26 cellular contexts compared by ENCODE assay signal in genomic region chr7:17075601-17076000, GRCh38.
A peak's percentile ranks its signal among the peaks of the same experiment; 100 is the strongest.
DNase-seq lines count a peak whose midpoint lies in the region; ATAC-seq, FAIRE-seq and TF ChIP-seq lines count a peak whose summit lies in the region.
"Had no signal": no experiment of that assay in that cellular context is flagged by ENCODE, and none has a peak within 500 bp of the region (broad histone marks: within the 10 kb centered on the region; RNA-seq: fewer than 3 reads in every experiment).

No MANE protein-coding gene starts in this region.

- no peak overlapping the region for H4K8ac ChIP-seq in mesenchymal stem cell (ENCODE audit: low read length)

- 55% methylated on average over 3 of the region's 5 CpGs for WGBS in mesenchymal stem cell

- H3K9me2 ChIP-seq in GM23338 (ENCODE audit: insufficient read depth), result no peaks in the 10 kb centered on the region

- TF ChIP-seq POLR2A in H54 (IDR thresholded peaks at IDR 0.05; ENCODE audit: low read depth, low read length), result no peak

- H3K4ac ChIP-seq in mesenchymal stem cell (ENCODE audit: low read depth in 1 of 2, low read length in 2 of 2), result no peak overlapping the region

- H2BK5ac ChIP-seq in mesenchymal stem cell (ENCODE audit: low read depth, low read length, poor library complexity, severe bottlenecking), result no peak overlapping the region

- no peak overlapping the region for H2BK120ac ChIP-seq in mesenchymal stem cell (ENCODE audit: low read depth, low read length)

- H3K79me2 ChIP-seq in GM23338 (replicated peaks; ENCODE audit: insufficient read depth), result no peaks in the 10 kb centered on the region

- H3K36me3 ChIP-seq in mesenchymal stem cell (ENCODE audit: control insufficient read depth in 1 of 2, insufficient read depth in 2 of 2, low read depth in 1 of 2, low read length in 2 of 2) (no peaks in the 10 kb centered on the region), GM23338 (ENCODE audit: insufficient read depth) (no peaks in the 10 kb centered on the region)
- H3K36me3 ChIP-seq: BE2C, BLaER1 had no signal

- no peaks in the 10 kb centered on the region for H4K20me1 ChIP-seq in GM23338 (replicated peaks; ENCODE audit: insufficient read depth)
- H4K20me1 ChIP-seq: BLaER1 had no signal

- H3K4me3 ChIP-seq in fibroblast of villous mesenchyme (ENCODE audit: low read depth, low read length) (no peak overlapping the region), mesenchymal stem cell (ENCODE audit: insufficient read depth in 1 of 2, low read depth in 1 of 2, low read length in 2 of 2) (no peak overlapping the region), GM23338 (no peak overlapping the region)
- H3K4me3 ChIP-seq: BLaER1 had no signal

- H3K79me1 ChIP-seq in mesenchymal stem cell (replicated peaks; ENCODE audit: low read length, poor library complexity, severe bottlenecking), result no peaks in the 10 kb centered on the region

- no peak overlapping the region for H3K27ac Mint-ChIP-seq in GM23338
- H3K27ac Mint-ChIP-seq: CD14-positive monocyte; CD8-positive, alpha-beta memory T cell had no signal

- H3K4me2 ChIP-seq in mesenchymal stem cell (ENCODE audit: low read length, poor library complexity, severe bottlenecking) (no peak overlapping the region), GM23338 (no peak overlapping the region)
- H3K4me2 ChIP-seq: BLaER1 had no signal

- H3F3A ChIP-seq in GM23338 (replicated peaks; ENCODE audit: low read depth), result no peaks in the 10 kb centered on the region

- H2BK12ac ChIP-seq in mesenchymal stem cell (ENCODE audit: low read length in 2 of 2), result no peak overlapping the region

- no peaks in the 10 kb centered on the region for H3K4me1 ChIP-seq in mesenchymal stem cell (ENCODE audit: control insufficient read depth, insufficient read depth, low read depth, low read length)
- H3K4me1 ChIP-seq in GM23338 (ENCODE audit: insufficient read depth), result no peaks in the 10 kb centered on the region
- H3K4me1 ChIP-seq: BE2C, BLaER1 had no signal

- no peak overlapping the region for H3K23ac ChIP-seq in mesenchymal stem cell (ENCODE audit: low read length in 2 of 2)

- TF ChIP-seq CTCF in fibroblast of villous mesenchyme (IDR thresholded peaks at IDR 0.05; ENCODE audit: insufficient read depth, low read depth, low read length) (no peak), GM23338 (conservative IDR thresholded peaks at IDR 0.05; ENCODE audit: low read depth in 2 of 2) (no peak)

- H3K9me3 ChIP-seq in mesenchymal stem cell (ENCODE audit: control insufficient read depth, low read length), result no peaks in the 10 kb centered on the region
- H3K9me3 ChIP-seq: BE2C, BLaER1 had no signal

- H3K9me3 Mint-ChIP-seq in GM23338, result no peaks in the 10 kb centered on the region; the same call in 2 of the 3 replicates
- H3K9me3 Mint-ChIP-seq: CD4-positive, alpha-beta memory T cell; CD8-positive, alpha-beta memory T cell had no signal

- no peak for DNase-seq in H54 (ENCODE audit: insufficient read length, low spot score)
- DNase-seq in amniotic epithelial cell (ENCODE audit: low read depth), result peak; percentile 11
- peak; percentile 35 for DNase-seq in fibroblast of villous mesenchyme (ENCODE audit: low read depth)
- peak; percentile 89 for DNase-seq in mesenchymal stem cell
- no peak for DNase-seq in T1000 (lab: John Stamatoyannopoulos, UW)
- no peak for DNase-seq in EL
- DNase-seq in GM23338 (ENCODE audit: low spot score), result no peak
- DNase-seq in stimulated activated CD4-positive, alpha-beta T cell treated with anti-CD3 and anti-CD28 coated beads, Interleukin-15, amount 100 ng/mL, for 24 hours, result no peak
- DNase-seq: 8988T; ACHN; BE2C; C1 segment of cervical spinal cord; CD4-positive, alpha-beta memory T cell; CD4-positive, CD25-positive, alpha-beta regulatory T cell; CD8-positive, alpha-beta memory T cell; COR-L47; DMS 273 treated with DMSO at 0.1 percent for 48 hours; DMS153; DMS53; DMS79; DND-41; GF-D8 had no signal

- H3K4me3 Mint-ChIP-seq in GM23338, result no peak overlapping the region
- H3K4me3 Mint-ChIP-seq: CD14-positive monocyte; CD4-positive, alpha-beta memory T cell; CD4-positive, CD25-positive, alpha-beta regulatory T cell; CD8-positive, alpha-beta memory T cell had no signal

- no peaks in the 10 kb centered on the region for H3K4me1 Mint-ChIP-seq in GM23338
- H3K4me1 Mint-ChIP-seq: CD4-positive, CD25-positive, alpha-beta regulatory T cell; CD8-positive, alpha-beta memory T cell had no signal

- no peak overlapping the region for H2BK15ac ChIP-seq in mesenchymal stem cell (ENCODE audit: low read depth, poor library complexity, severe bottlenecking)

- H3K27me3 Mint-ChIP-seq in GM23338 (ENCODE audit: insufficient read depth, low read depth, poor library complexity), result no peaks in the 10 kb centered on the region
- H3K27me3 Mint-ChIP-seq: CD4-positive, alpha-beta memory T cell; CD8-positive, alpha-beta memory T cell had no signal

- H3K18ac ChIP-seq in mesenchymal stem cell (ENCODE audit: low read depth in 1 of 2, low read length in 2 of 2), result no peak overlapping the region

- no peak overlapping the region for H3K9ac ChIP-seq in mesenchymal stem cell (ENCODE audit: low read length)
- H3K9ac ChIP-seq: BLaER1 had no signal

- H4K91ac ChIP-seq in mesenchymal stem cell (ENCODE audit: low read length), result no peak overlapping the region

- H2AFZ ChIP-seq in mesenchymal stem cell (ENCODE audit: low read depth, low read length) (no peak overlapping the region), GM23338 (no peak overlapping the region)

- ATAC-seq in GM23338, result no peak

- H3K27ac ChIP-seq in mesenchymal stem cell (ENCODE audit: low read length, poor library complexity, severe bottlenecking), result no peak overlapping the region
- H3K27ac ChIP-seq in GM23338 (ENCODE audit: low read depth), result no peak overlapping the region
- H3K27ac ChIP-seq: BLaER1 had no signal

- peak; percentile 68 for FAIRE-seq in H54 (lab: Jason Lieb, UNC)
- FAIRE-seq: A204.1, GM12891 had no signal

- no peaks in the 10 kb centered on the region for H3K36me3 Mint-ChIP-seq in GM23338 (ENCODE audit: low read depth)
- H3K36me3 Mint-ChIP-seq: CD14-positive monocyte; CD4-positive, alpha-beta memory T cell; CD4-positive, CD25-positive, alpha-beta regulatory T cell; CD8-positive, alpha-beta memory T cell had no signal

- H2AK5ac ChIP-seq in mesenchymal stem cell (ENCODE audit: low read length, severe bottlenecking), result no peak overlapping the region

- H3K14ac ChIP-seq in mesenchymal stem cell (ENCODE audit: low read length in 2 of 2), result no peak overlapping the region

- H3K27me3 ChIP-seq in mesenchymal stem cell (ENCODE audit: control insufficient read depth in 1 of 2, insufficient read depth in 1 of 2, low read length in 2 of 2) (no peaks in the 10 kb centered on the region), GM23338 (ENCODE audit: insufficient read depth) (no peaks in the 10 kb centered on the region)
- H3K27me3 ChIP-seq: BE2C, BLaER1 had no signal

TF ChIP-seq in GM23338, 12 proteins besides CTCF, POLR2A, EP300 and RAD21 (continues in another document):
- no peak for TF ChIP-seq CREB1 (CRISPR knock-in tag; IDR thresholded peaks at IDR 0.05; ENCODE audit: low read depth)
- no peak for TF ChIP-seq POLR2AphosphoS5 (IDR thresholded peaks at IDR 0.05; ENCODE audit: low read depth)

Comparison
In these comparisons a context has a peak if more than half of its experiments do, and no peak if none do; other contexts are left out.
1. DNase-seq: peak in amniotic epithelial cell (single experiment), fibroblast of villous mesenchyme (single experiment) and mesenchymal stem cell (single experiment); none in H54 (single experiment), T1000 (single experiment), EL (single experiment), GM23338 (single experiment) and stimulated activated CD4-positive, alpha-beta T cell treated with anti-CD3 and anti-CD28 coated beads, Interleukin-15, amount 100 ng/mL, for 24 hours (single experiment).